1 cellular context compared by ENCODE assay signal in genomic region chr7:72674394-72674793, GRCh38.
TF ChIP-seq lines count a peak whose summit lies in the region.

No MANE protein-coding gene starts in this region.

TF ChIP-seq in WTC11, 78 proteins besides CTCF, POLR2A, EP300 and RAD21 (continued from another document):
- TF ChIP-seq ZNF512 (CRISPR knock-in tag; IDR thresholded peaks at IDR 0.05; ENCODE audit: borderline replicate concordance) = no peak
